Comparison of ENCODE assay signal across 18 cellular contexts in genomic region chr12:51826881-51827280, GRCh38. TPM values are rescaled to one million over a fixed set of nuclear protein-coding genes. Genes with fewer than 3 reads are reported as not detected.
A peak's percentile ranks its signal among the peaks of the same experiment; 100 is the strongest.
DNase-seq lines count a peak whose midpoint lies in the region; ATAC-seq lines count a peak whose summit lies in the region.
"Had no signal": no experiment of that assay in that cellular context is flagged by ENCODE, and none has a peak within 500 bp of the region (broad histone marks: within the 10 kb centered on the region; RNA-seq: fewer than 3 reads in every experiment).

No MANE protein-coding gene starts in this region.

- H2AFZ ChIP-seq in GM23248 = no peak overlapping the region
- no peak overlapping the region for H2AFZ ChIP-seq in trophoblast cell (ENCODE audit: insufficient read depth, low read length, poor library complexity)

- H3K9me3 Mint-ChIP-seq in activated T-cell treated with anti-CD3 and anti-CD28 coated beads, Interleukin-2, amount 50 U/mL, for 72 hours = no peaks in the 10 kb centered on the region
- H3K9me3 Mint-ChIP-seq in activated T-cell treated with anti-CD3 and anti-CD28 coated beads, Interleukin-2, amount 50 U/mL, for 4 hours = no peaks in the 10 kb centered on the region
- H3K9me3 Mint-ChIP-seq in activated T-helper 17 cell treated with anti-CD3 and anti-CD28 coated beads, Interleukin-2, amount 50 U/mL, for 72 hours = no peaks in the 10 kb centered on the region

- no peak overlapping the region for H3K4me3 Mint-ChIP-seq in activated T-cell treated with anti-CD3 and anti-CD28 coated beads, Interleukin-2, amount 50 U/mL, for 72 hours
- H3K4me3 Mint-ChIP-seq in activated T-cell treated with anti-CD3 and anti-CD28 coated beads, Interleukin-2, amount 50 U/mL, for 4 hours = no peak overlapping the region
- peak overlapping the region; percentile 67 for H3K4me3 Mint-ChIP-seq in activated T-helper 17 cell treated with anti-CD3 and anti-CD28 coated beads, Interleukin-2, amount 50 U/mL, for 72 hours

- H3K4ac ChIP-seq in trophoblast cell (ENCODE audit: low read depth, low read length) = peak overlapping the region; percentile 57

- no peak overlapping the region for H4K12ac ChIP-seq in trophoblast cell (ENCODE audit: low read depth, low read length)

- H3K27ac ChIP-seq in GM23248 (no peak overlapping the region), trophoblast cell (ENCODE audit: low read depth, low read length) (no peak overlapping the region)
- H3K27ac ChIP-seq: SK-N-MC had no signal

- peaks cover 7% of the 10 kb centered on the region for H3K79me1 ChIP-seq in trophoblast cell (ENCODE audit: low read length)

- in situ Hi-C loops in GM23248 (cut with MboI) = loop anchor here (10.0 kb wide), 1 partner anchor 402 kb away; the partner anchor contains the start of gene SLC4A8
- in situ Hi-C loops in G401 (cut with HindIII; ENCODE audit: low sequenced_read_pairs) = no loop called here

- H3K4me1 ChIP-seq in GM23248 (ENCODE audit: insufficient read depth) (peaks cover 11% of the 10 kb centered on the region; the same call in 1 of the 2 replicates), trophoblast cell (ENCODE audit: control insufficient read depth in 1 of 2, insufficient read depth in 2 of 2, low read length in 2 of 2) (peaks cover 24 to 29% of the 10 kb centered on the region in 2 experiments)

- 16 to 30% methylated on average over 4 of the region's 4 CpGs for WGBS in GM23248 (ENCODE audit: low coverage in 1 of 2, low lambda C conversion rate in 2 of 2, missing lambda C conversion rate in 2 of 2), 2 experiments
- no CpG with 5 or more reads among the region's 4 CpGs for WGBS in trophoblast cell (ENCODE audit: extremely low coverage, insufficient coverage, insufficient read length)

- peak overlapping the region; percentile 1 for H3K14ac ChIP-seq in trophoblast cell (ENCODE audit: low read length)

- peak overlapping the region; percentile 39 for H3K18ac ChIP-seq in trophoblast cell (ENCODE audit: low read length)

- peaks cover 19% of the 10 kb centered on the region for H3F3A ChIP-seq in GM23248 (ENCODE audit: insufficient read depth)

- no peaks in the 10 kb centered on the region for H3K36me3 ChIP-seq in GM23248 (ENCODE audit: low read depth)
- H3K36me3 ChIP-seq in trophoblast cell (ENCODE audit: control insufficient read depth in 1 of 2, insufficient read depth in 2 of 2, low read length in 2 of 2) = peaks cover 14 to 26% of the 10 kb centered on the region in 2 experiments

- peaks cover 12% of the 10 kb centered on the region for H3K27me3 Mint-ChIP-seq in activated T-cell treated with anti-CD3 and anti-CD28 coated beads, Interleukin-2, amount 50 U/mL, for 72 hours (ENCODE audit: low read depth)
- H3K27me3 Mint-ChIP-seq in activated T-cell treated with anti-CD3 and anti-CD28 coated beads, Interleukin-2, amount 50 U/mL, for 4 hours (ENCODE audit: low read depth) = no peaks in the 10 kb centered on the region
- H3K27me3 Mint-ChIP-seq in activated T-helper 17 cell treated with anti-CD3 and anti-CD28 coated beads, Interleukin-2, amount 50 U/mL, for 72 hours = peaks cover 4% of the 10 kb centered on the region

- H3K9me3 ChIP-seq in GM23248 (ENCODE audit: low read depth) (no peaks in the 10 kb centered on the region), trophoblast cell (ENCODE audit: insufficient read depth, low read depth, low read length) (no peaks in the 10 kb centered on the region)

- H2BK5ac ChIP-seq in trophoblast cell (ENCODE audit: low read depth, low read length, poor library complexity) = no peak overlapping the region

- ATAC-seq in activated T-cell treated with anti-CD3 and anti-CD28 coated beads, Interleukin-2, amount 50 U/mL, for 72 hours (replicated peaks in 1 of 2) = no peak
- ATAC-seq in activated T-cell treated with anti-CD3 and anti-CD28 coated beads, Interleukin-2, amount 50 U/mL, for 4 hours = no peak
- no peak for ATAC-seq in activated T-helper 17 cell treated with anti-CD3 and anti-CD28 coated beads, Interleukin-2, amount 50 U/mL, for 72 hours (replicated peaks)

- H3K4me3 ChIP-seq in GM23248 = no peak overlapping the region
- H3K4me3 ChIP-seq in trophoblast cell (ENCODE audit: low read depth, low read length) = no peak overlapping the region
- H3K4me3 ChIP-seq: SK-N-MC had no signal

- peak overlapping the region; percentile 85 for H3K27ac Mint-ChIP-seq in activated T-cell treated with anti-CD3 and anti-CD28 coated beads, Interleukin-2, amount 50 U/mL, for 72 hours
- H3K27ac Mint-ChIP-seq in activated T-helper 17 cell treated with anti-CD3 and anti-CD28 coated beads, Interleukin-2, amount 50 U/mL, for 72 hours = peak overlapping the region; percentile 89

- 0 out of 2 replicates have a peak, but pooled peaks cover 4% of the 10 kb centered on the region for H3K79me2 ChIP-seq in GM23248 (ENCODE audit: insufficient read depth)
- H3K79me2 ChIP-seq in trophoblast cell (ENCODE audit: control insufficient read depth, insufficient read depth, low read length, poor library complexity) = peaks cover 4% of the 10 kb centered on the region

- H4K8ac ChIP-seq in trophoblast cell (ENCODE audit: low read depth, low read length) = no peak overlapping the region

- H3K9ac ChIP-seq in GM23248 (no peak overlapping the region), trophoblast cell (ENCODE audit: low read length) (no peak overlapping the region)

- H2AK5ac ChIP-seq in trophoblast cell (ENCODE audit: low read length) = no peak overlapping the region

- peaks cover 11% of the 10 kb centered on the region; the same call in 1 of the 2 replicates for H3K27me3 ChIP-seq in GM23248 (replicated peaks; ENCODE audit: insufficient read depth)
- H3K27me3 ChIP-seq in trophoblast cell (ENCODE audit: insufficient read depth, low read length) = no peaks in the 10 kb centered on the region

- H3K9me2 ChIP-seq in GM23248 (ENCODE audit: insufficient read depth) = no peaks in the 10 kb centered on the region

- H4K91ac ChIP-seq in trophoblast cell (ENCODE audit: low read depth, low read length) = no peak overlapping the region

- no peak overlapping the region for H2BK12ac ChIP-seq in trophoblast cell (ENCODE audit: low read length)

- no peak overlapping the region for H2BK120ac ChIP-seq in trophoblast cell (ENCODE audit: insufficient read depth, low read length, poor library complexity)

- H3K4me1 Mint-ChIP-seq in activated T-cell treated with anti-CD3 and anti-CD28 coated beads, Interleukin-2, amount 50 U/mL, for 72 hours (ENCODE audit: low read depth) = peaks cover 38% of the 10 kb centered on the region
- peaks cover 25% of the 10 kb centered on the region for H3K4me1 Mint-ChIP-seq in activated T-cell treated with anti-CD3 and anti-CD28 coated beads, Interleukin-2, amount 50 U/mL, for 4 hours (ENCODE audit: low read depth)
- H3K4me1 Mint-ChIP-seq in activated T-helper 17 cell treated with anti-CD3 and anti-CD28 coated beads, Interleukin-2, amount 50 U/mL, for 72 hours = peaks cover 23% of the 10 kb centered on the region

- H3K4me2 ChIP-seq in GM23248 (ENCODE audit: unreplicated experiment) (no peak overlapping the region), trophoblast cell (ENCODE audit: low read length) (no peak overlapping the region)

- no peak for DNase-seq in activated T-cell treated with anti-CD3 and anti-CD28 coated beads, Interleukin-2, amount 50 U/mL, for 72 hours
- no peak for DNase-seq in activated T-cell treated with anti-CD3 and anti-CD28 coated beads, Interleukin-2, amount 50 U/mL, for 4 hours
- DNase-seq in GM23248 (peak; percentile 23), trophoblast cell (no peak), GDM1 (lab: John Stamatoyannopoulos, UW) (no peak), G401 (ENCODE audit: low spot score) (no peak)
- DNase-seq: COR-L47, GF-D8, KBM-7, NCI-H1105 treated with DMSO at 0.1 percent for 48 hours, NCI-H1694 treated with DMSO at 0.1 percent for 48 hours, NCI-H510A, NCI-H774, OCI-M1, SHP77 had no signal

- no peaks in the 10 kb centered on the region for H4K20me1 ChIP-seq in GM23248 (ENCODE audit: insufficient read depth)

- no peaks in the 10 kb centered on the region for H3K36me3 Mint-ChIP-seq in activated T-cell treated with anti-CD3 and anti-CD28 coated beads, Interleukin-2, amount 50 U/mL, for 72 hours (ENCODE audit: insufficient read depth in 2 of 2)
- H3K36me3 Mint-ChIP-seq in activated T-cell treated with anti-CD3 and anti-CD28 coated beads, Interleukin-2, amount 50 U/mL, for 4 hours (ENCODE audit: insufficient read depth) = no peaks in the 10 kb centered on the region
- no peaks in the 10 kb centered on the region for H3K36me3 Mint-ChIP-seq in activated T-helper 17 cell treated with anti-CD3 and anti-CD28 coated beads, Interleukin-2, amount 50 U/mL, for 72 hours (ENCODE audit: low read depth)

- no peak overlapping the region for H3K23ac ChIP-seq in trophoblast cell (ENCODE audit: low read length)

RNA-seq across cellular contexts. Expression of gene FIGNL2, which starts 21.6 kb away (rescaled TPM):
- total RNA-seq in activated T-cell treated with anti-CD3 and anti-CD28 coated beads, Interleukin-2, amount 50 U/mL, for 72 hours = under 1 TPM; 0.86 TPM
- under 1 TPM; 0.54 to 0.69 (median 0.58) TPM for total RNA-seq in activated T-cell treated with anti-CD3 and anti-CD28 coated beads, Interleukin-2, amount 50 U/mL, for 4 hours
- 0.32 and 0.76 TPM in 2 replicates for total RNA-seq in GM23248 (2014; rRNA removed; shearing (Covaris generic))
- polyA plus RNA-seq in GM23248 (2016; fragmentation: Nextera tagmentation; extraction: Ambion mirVana) = 0.13 and 0.23 TPM in 2 replicates
- total RNA-seq in activated T-helper 17 cell treated with anti-CD3 and anti-CD28 coated beads, Interleukin-2, amount 50 U/mL, for 72 hours = under 1 TPM; 0.50 to 0.53 TPM
- 23.9 and 25.0 TPM in 2 replicates for polyA plus RNA-seq in trophoblast cell (2013)
- total RNA-seq in G401 (2014; rRNA removed; shearing (Covaris generic)) = 11.1 and 12.8 TPM in 2 replicates
- total RNA-seq: RPMI7951 had no signal
